In genomic region chr6:30721198-30722024, GRCh38 we compare ENCODE assay signal across 8 cellular contexts. TPM values are rescaled to one million over a fixed set of nuclear protein-coding genes. Genes with fewer than 3 reads are reported as not detected.
DNase-seq lines count a peak whose midpoint lies in the region; ATAC-seq, FAIRE-seq and TF ChIP-seq lines count a peak whose summit lies in the region.

No MANE protein-coding gene starts in this region.

- peak overlapping the region; percentile 82 for H3K4me3 ChIP-seq in bronchial epithelial cell (ENCODE audit: low read depth, low read length)
- peak overlapping the region; percentile 80 to 97 (median 94) for H3K4me3 ChIP-seq in spleen

- CTCF ChIA-PET in activated B cell treated with CpG ODN at 0.5 μM for 24 hours (lab: Charles Lee) = interaction anchor here (0.9 to 20.0 kb wide), 16 partner anchors 9 to 366 kb away, joined by 3 to 576 read pairs (median 8); partner anchors contain the start of genes ATAT1, DHX16, MRPS18B and NRM

- peak overlapping the region; percentile 89 to 99 (median 98) for H3K27ac ChIP-seq in spleen

- H3K27me3 Mint-ChIP-seq in activated B cell treated with CpG ODN at 0.5 μM for 24 hours = no peaks in the 10 kb centered on the region

- TF ChIP-seq CTCF in activated B cell treated with CpG ODN at 0.5 μM for 24 hours (IDR thresholded peaks at IDR 0.05) (no peak), bronchial epithelial cell (IDR thresholded peaks at IDR 0.05; ENCODE audit: insufficient read depth, low read length, severe bottlenecking) (peak; percentile 32), spleen (IDR thresholded peaks at IDR 0.05 in 8 of 11, conservative IDR thresholded peaks at IDR 0.05 in 3 of 11) (peak in 10 of 11 experiments; percentile 2 to 91 (median 76))

- peaks cover 58% of the 10 kb centered on the region for H3K36me3 Mint-ChIP-seq in activated B cell treated with CpG ODN at 0.5 μM for 24 hours (ENCODE audit: low read depth)

- intact Hi-C loops in activated B cell treated with CpG ODN at 0.5 μM for 24 hours (cut with micrococcal nuclease) = loop anchor here (1.0 to 2.0 kb wide), 5 partner anchors 21 to 239 kb away; partner anchors contain the start of genes C6orf136, FLOT1, MRPS18B and PPP1R10
- intact Hi-C loops in spleen (cut with DNase I; ENCODE audit: low total_unique reads) = loop anchor here (2.0 to 10.0 kb wide), 2 partner anchors 39 to 107 kb away; partner anchors contain the start of genes MRPS18B and PPP1R10

- peaks cover 67% of the 10 kb centered on the region for H3K4me1 Mint-ChIP-seq in activated B cell treated with CpG ODN at 0.5 μM for 24 hours

- 1% methylated on average over 56 to 71 of the region's 71 CpGs for WGBS in spleen, 5 donors

- no peaks in the 10 kb centered on the region for H3K27me3 ChIP-seq in bronchial epithelial cell (ENCODE audit: control insufficient read depth, insufficient read depth, low read length)
- H3K27me3 ChIP-seq in spleen (replicated peaks in 1 of 7) = no peaks in the 10 kb centered on the region

- TF ChIP-seq POLR2A in spleen (IDR thresholded peaks at IDR 0.05) = no peak

- DNase-seq in Daoy (ENCODE audit: low read depth) (peak; percentile 95), NCI-H345 (lab: John Stamatoyannopoulos, UW) (peak; percentile 95), activated B cell treated with CpG ODN at 0.5 μM for 24 hours (peak; percentile 95), bronchial epithelial cell (ENCODE audit: low read depth) (peak; percentile 61), iris pigment epithelial cell (ENCODE audit: low read depth) (peak; percentile 89), spleen (peak; percentile 98)

- FAIRE-seq in bronchial epithelial cell (lab: Jason Lieb, UNC) = no peak

- H3K27ac Mint-ChIP-seq in activated B cell treated with CpG ODN at 0.5 μM for 24 hours = peak overlapping the region; percentile 97

- no peaks in the 10 kb centered on the region for H3K9me3 Mint-ChIP-seq in activated B cell treated with CpG ODN at 0.5 μM for 24 hours

- no peaks in the 10 kb centered on the region for H3K9me3 ChIP-seq in spleen

- ATAC-seq in HG02759 (IDR thresholded peaks at IDR 0.05; ENCODE audit: unreplicated experiment) (peak; percentile 38), activated B cell treated with CpG ODN at 0.5 μM for 24 hours (ENCODE audit: low read depth) (peak; percentile 44), GM21447 (IDR thresholded peaks at IDR 0.05; ENCODE audit: unreplicated experiment) (no peak)

- peak overlapping the region; percentile 99 for H3K4me3 Mint-ChIP-seq in activated B cell treated with CpG ODN at 0.5 μM for 24 hours

- H3K4me1 ChIP-seq in spleen = peaks cover 31 to 83% (median 77%) of the 10 kb centered on the region in 6 donors

- H3K36me3 ChIP-seq in bronchial epithelial cell (ENCODE audit: control insufficient read depth, insufficient read depth, low read length) (peaks cover 17% of the 10 kb centered on the region), spleen (peaks cover 0 to 46% (median 39%) of the 10 kb centered on the region in 6 donors)

- POLR2A ChIA-PET in activated B cell treated with CpG ODN at 0.5 μM for 24 hours (lab: Charles Lee) = interaction anchor here (0.9 to 22.6 kb wide), 15 partner anchors 10 to 395 kb away, joined by 3 to 697 read pairs (median 5); partner anchors contain the start of genes ABCF1, ATAT1, C6orf136 and DHX16

RNA-seq across cellular contexts. Expression of gene TUBB, which starts 1.3 kb away (rescaled TPM):
- 1,353 and 1,355 TPM in 2 replicates for total RNA-seq in Daoy (2014; rRNA removed; shearing (Covaris generic))
- total RNA-seq in activated B cell treated with CpG ODN at 0.5 μM for 24 hours (700 and 725 TPM in 2 replicates), bronchial epithelial cell (131 and 136 TPM in 2 replicates), spleen (100 to 1,000 TPM; 189 to 344 (median 272) TPM)
- polyA plus RNA-seq in spleen = 100 to 1,000 TPM; 109 to 203 (median 182) TPM

RNA-seq across cellular contexts. Expression of gene MDC1, which starts 4.3 kb away (rescaled TPM):
- total RNA-seq in Daoy (2014; rRNA removed; shearing (Covaris generic)) = 12.6 and 21.9 TPM in 2 replicates
- total RNA-seq in activated B cell treated with CpG ODN at 0.5 μM for 24 hours (62.4 and 65.6 TPM in 2 replicates), bronchial epithelial cell (2.4 and 2.7 TPM in 2 replicates), spleen (10 to 100 TPM; 20.8 to 47.7 (median 39.0) TPM)
- 10 to 100 TPM in 2 of 3 donors, 1 to 10 TPM in 1; 7.8 to 18.2 (median 16.5) TPM for polyA plus RNA-seq in spleen

RNA-seq across cellular contexts. Expression of gene FLOT1, which starts 21.1 kb away (rescaled TPM):
- 370 and 430 TPM in 2 replicates for total RNA-seq in Daoy (2014; rRNA removed; shearing (Covaris generic))
- total RNA-seq in activated B cell treated with CpG ODN at 0.5 μM for 24 hours = 49.1 and 52.0 TPM in 2 replicates
- 15.1 and 20.0 TPM in 2 replicates for total RNA-seq in bronchial epithelial cell
- total RNA-seq in spleen = 100 to 1,000 TPM; 125 to 205 (median 170) TPM
- polyA plus RNA-seq in spleen = 100 to 1,000 TPM; 116 to 178 (median 116) TPM

RNA-seq across cellular contexts. Expression of gene IER3, which starts 22.9 kb away (rescaled TPM):
- 344 and 350 TPM in 2 replicates for total RNA-seq in Daoy (2014; rRNA removed; shearing (Covaris generic))
- total RNA-seq in activated B cell treated with CpG ODN at 0.5 μM for 24 hours = 3.0 and 3.3 TPM in 2 replicates
- total RNA-seq in bronchial epithelial cell = 186 and 279 TPM in 2 replicates
- 10 to 100 TPM; 29.8 to 62.2 (median 41.7) TPM for total RNA-seq in spleen
- 10 to 100 TPM; 19.8 to 29.4 (median 25.7) TPM for polyA plus RNA-seq in spleen

RNA-seq across cellular contexts. Expression of gene NRM, which starts 30.6 kb away (rescaled TPM):
- total RNA-seq in Daoy (2014; rRNA removed; shearing (Covaris generic)) = 7.5 and 7.8 TPM in 2 replicates
- total RNA-seq in activated B cell treated with CpG ODN at 0.5 μM for 24 hours = 17.4 and 17.8 TPM in 2 replicates
- total RNA-seq in bronchial epithelial cell = 0.26 and 0.51 TPM in 2 replicates
- total RNA-seq in spleen = 10 to 100 TPM in 6 of 7 donors, 1 to 10 TPM in 1; 9.8 to 13.8 (median 11.0) TPM
- 10 to 100 TPM; 14.1 to 19.6 (median 17.7) TPM for polyA plus RNA-seq in spleen
